Comparison of ENCODE assay signal across 27 cellular contexts in genomic region chr4:141871086-141871485, GRCh38.
DNase-seq lines count a peak whose midpoint lies in the region; ATAC-seq and TF ChIP-seq lines count a peak whose summit lies in the region.
"Had no signal": no experiment of that assay in that cellular context is flagged by ENCODE, and none has a peak within 500 bp of the region (broad histone marks: within the 10 kb centered on the region; RNA-seq: fewer than 3 reads in every experiment).

No MANE protein-coding gene starts in this region.

- no peaks in the 10 kb centered on the region for H3K27me3 ChIP-seq in right cardiac atrium (ENCODE audit: control insufficient read depth, insufficient read depth)
- H3K27me3 ChIP-seq: heart left ventricle, sigmoid colon had no signal

- intact Hi-C loops in right cardiac atrium (cut with DNase I): no loop called here
- intact Hi-C loops in lower leg skin (cut with DNase I; ENCODE audit: low total_unique reads): no loop called here

- TF ChIP-seq CTCF in cardiac fibroblast (IDR thresholded peaks at IDR 0.05; ENCODE audit: low read depth, low read length) (no peak), lower leg skin (IDR thresholded peaks at IDR 0.05) (no peak)

- no peaks in the 10 kb centered on the region for H3K9me3 ChIP-seq in right cardiac atrium (ENCODE audit: control insufficient read depth, low read length)
- H3K9me3 ChIP-seq: sigmoid colon had no signal

- DNase-seq in H4 (ENCODE audit: low spot score) (peak; percentile 11), OCI-M1 (lab: John Stamatoyannopoulos, UW) (peak; percentile 41), cardiac fibroblast (ENCODE audit: low read depth in 2 of 2) (peak; percentile 54 to 61), iris pigment epithelial cell (ENCODE audit: low read depth) (peak; percentile 72), right cardiac atrium (no peak), AG08395 (ENCODE audit: low spot score) (no peak), lower leg skin (ENCODE audit: low spot score in 2 of 2) (no peak)
- DNase-seq: activated CD4-positive, alpha-beta T cell treated with anti-CD3 and anti-CD28 coated beads, Interleukin-2, amount 50 U/mL, for 4 hours; activated naive CD4-positive, alpha-beta T cell treated with anti-CD3 and anti-CD28 coated beads for 36 hours; amygdala; Calu3; central memory CD4-positive, alpha-beta T cell; H9; heart left ventricle; NCI-H146; NCI-H2107; NCI-H524; posterior cingulate gyrus; SHP77 treated with DMSO at 0.1 percent for 48 hours; sigmoid colon; stimulated activated naive CD4-positive, alpha-beta T cell; SW 1271; T-helper 9 cell had no signal

- H3K4me3 ChIP-seq in cardiac fibroblast (replicated peaks in 1 of 2; ENCODE audit: low read depth in 2 of 2, low read length in 2 of 2) (no peak overlapping the region), right cardiac atrium (ENCODE audit: low read length) (no peak overlapping the region), lower leg skin (ENCODE audit: low read depth, poor library complexity, severe bottlenecking) (no peak overlapping the region)
- H3K4me3 ChIP-seq: heart left ventricle, sigmoid colon had no signal

- no peaks in the 10 kb centered on the region for H3K4me1 ChIP-seq in right cardiac atrium (ENCODE audit: control insufficient read depth, insufficient read depth, low read length)
- H3K4me1 ChIP-seq: heart left ventricle, sigmoid colon had no signal

- ATAC-seq in right cardiac atrium (no peak), SK-N-SH treated with all-trans-retinoic acid at 6 μM for 48 hours (no peak)
- ATAC-seq: heart left ventricle, WTC11 had no signal

- no peak overlapping the region for H3K27ac ChIP-seq in right cardiac atrium (ENCODE audit: low read length)
- H3K27ac ChIP-seq: C4-2B, heart left ventricle, KMS-11, sigmoid colon had no signal

- WGBS in right cardiac atrium: 54% methylated on average over 1 of the region's 1 CpG
- 50 to 55% methylated on average over 1 of the region's 1 CpG for WGBS in lower leg skin, 2 donors

- no peak for TF ChIP-seq POLR2A in lower leg skin (IDR thresholded peaks at IDR 0.05)

TF ChIP-seq in SK-N-SH treated with all-trans-retinoic acid at 6 μM for 48 hours, 23 proteins besides CTCF, POLR2A, EP300 and RAD21:
- no peak for TF ChIP-seq TCF4 (CRISPR knock-in tag; IDR thresholded peaks at IDR 0.05; ENCODE audit: borderline replicate concordance)
- no peak for TF ChIP-seq CREB5 (CRISPR knock-in tag; IDR thresholded peaks at IDR 0.05; ENCODE audit: low read depth)

Comparison
In these comparisons a context has a peak if more than half of its experiments do, and no peak if none do; other contexts are left out.
1. DNase-seq: peak in H4 (single experiment), OCI-M1 (single experiment), cardiac fibroblast (2 of 2) and iris pigment epithelial cell (single experiment); none in right cardiac atrium (0 of 3), AG08395 (single experiment) and lower leg skin (0 of 2).